In genomic region chr6:13614126-13614925, GRCh38 we compare ENCODE assay signal across 8 cellular contexts. TPM values are rescaled to one million over a fixed set of nuclear protein-coding genes. Genes with fewer than 3 reads are reported as not detected.
DNase-seq lines count a peak whose midpoint lies in the region; ATAC-seq and TF ChIP-seq lines count a peak whose summit lies in the region.

No MANE protein-coding gene starts in this region.

- peak in 1 of 10 experiments; percentile 9 for DNase-seq in CD4-positive, alpha-beta T cell
- DNase-seq in MCF 10A (ENCODE audit: unreplicated experiment): peak; percentile 54
- DNase-seq in iris pigment epithelial cell (ENCODE audit: low read depth): peak; percentile 43
- peak; percentile 13 for DNase-seq in stimulated activated CD4-positive, alpha-beta T cell treated with anti-CD3 and anti-CD28 coated beads, Interleukin-2, amount 100 ng/mL, for 4 hours (ENCODE audit: low read depth)

- H3K4me3 Mint-ChIP-seq in CD4-positive, alpha-beta T cell: peak overlapping the region; percentile 94
- peak overlapping the region; percentile 99 for H3K4me3 Mint-ChIP-seq in MCF 10A (ENCODE audit: unreplicated experiment)

- peak overlapping the region; percentile 85 for H3K9ac ChIP-seq in OCI-LY3 (ENCODE audit: low read length)

- peaks cover 20% of the 10 kb centered on the region for H3K36me3 ChIP-seq in OCI-LY3 (replicated peaks; ENCODE audit: low read depth, low read length)

- peaks cover 50% of the 10 kb centered on the region for H3K4me1 Mint-ChIP-seq in CD4-positive, alpha-beta T cell (ENCODE audit: low read depth)
- H3K4me1 Mint-ChIP-seq in MCF 10A (ENCODE audit: insufficient read depth, unreplicated experiment): peaks cover 9% of the 10 kb centered on the region

- CTCF ChIA-PET in CD4-positive, alpha-beta T cell (lab: Charles Lee): interaction anchor here (0.9 to 5.1 kb wide), 14 partner anchors 9 to 286 kb away, joined by 3 to 59 read pairs (median 8); partner anchors contain the start of genes MCUR1, RANBP9, SIRT5 and TBC1D7
- CTCF ChIA-PET in MCF 10A (lab: Yijun Ruan, JAX): interaction anchor here (0.6 to 4.7 kb wide), 11 partner anchors 9 to 277 kb away, joined by 3 to 23 read pairs (median 3); partner anchors contain the start of gene SIRT5

- H2AFZ ChIP-seq in OCI-LY3 (ENCODE audit: low read depth, low read length): peak overlapping the region; percentile 76

- no peak for TF ChIP-seq CTCF in CD4-positive, alpha-beta T cell (IDR thresholded peaks at IDR 0.05)
- no peak for TF ChIP-seq CTCF in OCI-LY3 (IDR thresholded peaks at IDR 0.05; ENCODE audit: low read depth, low read length)
- no peak for TF ChIP-seq CTCF in MCF 10A (IDR thresholded peaks at IDR 0.05; ENCODE audit: unreplicated experiment)

- H3K27me3 ChIP-seq in CD4-positive, alpha-beta T cell (ENCODE audit: control insufficient read depth, insufficient read depth, low read length): no peaks in the 10 kb centered on the region
- H3K27me3 ChIP-seq in OCI-LY3 (ENCODE audit: low read depth, low read length): no peaks in the 10 kb centered on the region

- H3K27me3 Mint-ChIP-seq in CD4-positive, alpha-beta T cell: no peaks in the 10 kb centered on the region
- H3K27me3 Mint-ChIP-seq in MCF 10A (ENCODE audit: insufficient read depth, unreplicated experiment): no peaks in the 10 kb centered on the region

- peaks cover 36% of the 10 kb centered on the region for H3K79me2 ChIP-seq in OCI-LY3 (ENCODE audit: low read length)

- H3K4me1 ChIP-seq in OCI-LY3 (ENCODE audit: low read length): peaks cover 27% of the 10 kb centered on the region

- H3K4me3 ChIP-seq in OCI-LY3 (ENCODE audit: low read length): peak overlapping the region; percentile 97

- H4K20me1 ChIP-seq in OCI-LY3 (ENCODE audit: insufficient read depth, low read length): peaks cover 9% of the 10 kb centered on the region

- peak; percentile 6 for ATAC-seq in CD4-positive, alpha-beta T cell (ENCODE audit: poor library complexity)
- ATAC-seq in GM19043 (IDR thresholded peaks at IDR 0.05; ENCODE audit: low read depth, unreplicated experiment): peak; percentile 16
- peak; percentile 18 for ATAC-seq in HG03342 (IDR thresholded peaks at IDR 0.05; ENCODE audit: unreplicated experiment)
- ATAC-seq in GM18520 (IDR thresholded peaks at IDR 0.05; ENCODE audit: unreplicated experiment): no peak

- H3K9me3 Mint-ChIP-seq in CD4-positive, alpha-beta T cell: no peaks in the 10 kb centered on the region
- H3K9me3 Mint-ChIP-seq in MCF 10A (ENCODE audit: unreplicated experiment): no peaks in the 10 kb centered on the region

- BruUV-seq in MCF 10A (replicated peaks; lab: Mats Ljungman, UMichigan): TSS peak; percentile 69

- H3K27ac Mint-ChIP-seq in CD4-positive, alpha-beta T cell: peak overlapping the region; percentile 93
- peak overlapping the region; percentile 98 for H3K27ac Mint-ChIP-seq in MCF 10A (ENCODE audit: low read depth, unreplicated experiment)

- H3K27ac ChIP-seq in CD4-positive, alpha-beta T cell (ENCODE audit: low read depth, low read length): peak overlapping the region; percentile 75
- peak overlapping the region; percentile 43; the same call in 1 of the 2 replicates for H3K27ac ChIP-seq in OCI-LY3 (ENCODE audit: low read length)

- POLR2A ChIA-PET in CD4-positive, alpha-beta T cell (lab: Charles Lee): interaction anchor here (0.7 to 4.6 kb wide), 24 partner anchors 9 to 1603 kb away, joined by 3 to 129 read pairs (median 4); partner anchors contain the start of genes MCUR1, RANBP9, SIRT5 and TBC1D7
- POLR2A ChIA-PET in MCF 10A (lab: Yijun Ruan, JAX): interaction anchor here (0.6 to 4.9 kb wide), 26 partner anchors 10 to 1843 kb away, joined by 3 to 109 read pairs (median 4); partner anchors contain the start of genes GFOD1, MCUR1, RANBP9 and SIRT5

- peak overlapping the region; percentile 82 for H3K4me2 ChIP-seq in OCI-LY3 (ENCODE audit: low read length)

- intact Hi-C loops in CD4-positive, alpha-beta T cell (cut with DNase I, micrococcal nuclease): loop anchor here (1.0 to 10.0 kb wide), 6 partner anchors 39 to 500 kb away; partner anchors contain the start of genes CD83 (in 1 of the 2), MCUR1 (in 1 of the 2), SIRT5 (in 1 of the 2) and TBC1D7 (in 1 of the 2)
- intact Hi-C loops in MCF 10A (cut with micrococcal nuclease): loop anchor here (2.0 to 10.0 kb wide), 2 partner anchors 96 to 180 kb away; partner anchors contain the start of gene RANBP9

- peaks cover 43% of the 10 kb centered on the region for H3K36me3 Mint-ChIP-seq in CD4-positive, alpha-beta T cell (ENCODE audit: low read depth)
- H3K36me3 Mint-ChIP-seq in MCF 10A (ENCODE audit: insufficient read depth, unreplicated experiment): peaks cover 52% of the 10 kb centered on the region

- H3K9me3 ChIP-seq in CD4-positive, alpha-beta T cell (ENCODE audit: control insufficient read depth, low read length): no peaks in the 10 kb centered on the region
- H3K9me3 ChIP-seq in OCI-LY3 (ENCODE audit: insufficient read depth, low read length): no peaks in the 10 kb centered on the region

RNA-seq across cellular contexts. Expression of gene NOL7, which starts 0.8 kb away (rescaled TPM):
- total RNA-seq in CD4-positive, alpha-beta T cell: 10 to 100 TPM; 65.5 to 67.6 TPM
- total RNA-seq in MCF 10A (2022): 75.2 and 98.5 TPM in 2 replicates

RNA-seq across cellular contexts. Expression of gene SIRT5, which starts 39.9 kb away (rescaled TPM):
- total RNA-seq in CD4-positive, alpha-beta T cell: 10 to 100 TPM; 14.3 to 16.3 TPM
- total RNA-seq in MCF 10A (2022): 12.8 and 13.2 TPM in 2 replicates
